18 cellular contexts compared by ENCODE assay signal in genomic region chr13:52377898-52378297, GRCh38.
"Had no signal": no experiment of that assay in that cellular context is flagged by ENCODE, and none has a peak within 500 bp of the region (broad histone marks: within the 10 kb centered on the region; RNA-seq: fewer than 3 reads in every experiment).

No MANE protein-coding gene starts in this region.

- ATAC-seq: effector memory CD8-positive, alpha-beta T cell; gastrocnemius medialis; heart right ventricle; left lung; naive thymus-derived CD4-positive, alpha-beta T cell; sciatic nerve; stimulated activated naive B cell treated with anti-CD40 and anti-IgM and Interleukin-4, amounts not matched to agents 10 μg/mL and 1 μg/mL and 100 μg/mL, for 72 hours had no signal

- H3K36me3 ChIP-seq: gastrocnemius medialis, neutrophil had no signal

- H3K27ac ChIP-seq: coronary artery, epithelial cell of prostate, esophagus muscularis mucosa, gastrocnemius medialis, heart right ventricle, neutrophil, stomach had no signal

- H3K4me1 ChIP-seq: esophagus muscularis mucosa, gastrocnemius medialis, heart right ventricle, stomach had no signal

- H3K27me3 ChIP-seq: esophagus muscularis mucosa, gastrocnemius medialis, heart right ventricle, left lung, neutrophil, stomach had no signal

- H3K4me3 ChIP-seq: coronary artery, esophagus muscularis mucosa, gastrocnemius medialis, heart right ventricle, left lung, lung, stomach had no signal

- DNase-seq: effector memory CD8-positive, alpha-beta T cell; gastrocnemius medialis; heart right ventricle; hypothalamus; islet precursor cell; left lung; naive thymus-derived CD4-positive, alpha-beta T cell; nephron progenitor cell; stimulated activated CD4-positive, alpha-beta T cell treated with anti-CD3 and anti-CD28 coated beads, Interleukin-2, amount 100 ng/mL, for 24 hours; stimulated activated CD4-positive, alpha-beta T cell treated with anti-CD3 and anti-CD28 coated beads, Interleukin-4, amount 100 ng/mL, for 4 hours; stimulated activated naive B cell treated with anti-CD40 and anti-IgM and Interleukin-4, amounts not matched to agents 10 μg/mL and 1 μg/mL and 100 μg/mL, for 72 hours; stomach had no signal

- H3K9me3 ChIP-seq: esophagus muscularis mucosa, gastrocnemius medialis, heart right ventricle, left lung, neutrophil, stomach had no signal
